ENCODE assay signal across 11 cellular contexts in genomic region chr22:49296561-49296960, GRCh38.
DNase-seq lines count a peak whose midpoint lies in the region; TF ChIP-seq lines count a peak whose summit lies in the region.
"Had no signal": no experiment of that assay in that cellular context is flagged by ENCODE, and none has a peak within 500 bp of the region (broad histone marks: within the 10 kb centered on the region; RNA-seq: fewer than 3 reads in every experiment).

No MANE protein-coding gene starts in this region.

- peak; percentile 24 for DNase-seq in activated effector memory CD4-positive, alpha-beta T cell treated with anti-CD3 and anti-CD28 coated beads, Interleukin-2, amount 50 U/mL, for 16 hours
- no peak for DNase-seq in activated effector memory CD4-positive, alpha-beta T cell treated with Interleukin-2 at 50 U/mL for 16 hours
- DNase-seq in ecto neural progenitor cell (ENCODE audit: low spot score) = peak; percentile 32
- peak; percentile 43 for DNase-seq in posterior vena cava (ENCODE audit: low spot score)
- peak; percentile 25 for DNase-seq in ureter (ENCODE audit: low spot score)
- DNase-seq in NCI-H748 treated with DMSO at 0.1 percent for 48 hours (lab: John Stamatoyannopoulos, UW) = no peak
- DNase-seq in GM10266 (ENCODE audit: extremely low spot score) = no peak
- no peak for DNase-seq in A172 (ENCODE audit: low spot score)
- DNase-seq: NCI-H1436, NCI-H2081, NCI-H526 had no signal

- no peak for TF ChIP-seq CTCF in GM10266 (IDR thresholded peaks at IDR 0.05; ENCODE audit: control insufficient read depth, insufficient read depth, low read depth, missing control alignments)

- intact Hi-C loops in posterior vena cava (cut with DNase I) = no loop called here

Comparison
In these comparisons a context has a peak if more than half of its experiments do, and no peak if none do; other contexts are left out.
1. DNase-seq: peak in activated effector memory CD4-positive, alpha-beta T cell treated with anti-CD3 and anti-CD28 coated beads, Interleukin-2, amount 50 U/mL, for 16 hours (single experiment), ecto neural progenitor cell (single experiment), posterior vena cava (single experiment) and ureter (single experiment); none in activated effector memory CD4-positive, alpha-beta T cell treated with Interleukin-2 at 50 U/mL for 16 hours (single experiment), NCI-H748 treated with DMSO at 0.1 percent for 48 hours (single experiment), GM10266 (single experiment) and A172 (single experiment).